1 cellular context compared by ENCODE assay signal in the genomic region with DNA sequence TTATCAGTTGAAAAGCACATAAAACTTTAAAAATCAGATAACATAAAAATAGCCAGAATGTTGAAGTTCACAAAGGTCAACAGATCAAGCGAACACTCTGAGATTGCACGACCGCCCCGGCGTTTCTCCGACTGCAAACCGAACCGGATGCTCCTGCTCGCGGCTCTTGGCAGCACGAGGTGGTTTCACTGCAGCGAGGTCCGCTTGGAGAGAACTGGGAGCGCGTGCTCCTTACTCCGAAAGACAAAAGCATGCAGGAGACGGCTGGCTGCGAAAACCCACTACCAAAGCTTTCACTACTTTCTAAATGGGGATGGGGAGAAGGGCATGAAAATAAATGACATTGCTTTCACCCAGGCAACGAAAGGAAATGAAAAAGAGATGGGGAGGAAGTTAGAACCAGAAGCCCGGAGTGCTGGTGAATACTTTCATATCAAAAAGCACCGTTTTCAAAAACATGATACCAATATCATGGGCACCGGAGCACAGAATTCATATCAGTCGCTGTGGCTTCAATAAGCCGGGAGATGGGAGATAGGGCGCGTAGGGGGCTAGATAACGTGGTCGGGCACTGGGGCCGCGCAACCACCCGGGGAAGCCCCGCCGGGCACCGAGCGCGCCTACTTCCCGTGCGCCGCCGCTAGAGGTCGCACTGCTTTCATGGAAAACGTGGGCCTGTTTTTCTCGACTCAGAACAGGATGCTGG.
TF ChIP-seq lines count a peak whose summit lies in the region.

No MANE protein-coding gene starts in this region.

TF ChIP-seq in WTC11, 78 proteins besides CTCF, POLR2A, EP300 and RAD21 (continued from another document):
- TF ChIP-seq, protein P1, sequence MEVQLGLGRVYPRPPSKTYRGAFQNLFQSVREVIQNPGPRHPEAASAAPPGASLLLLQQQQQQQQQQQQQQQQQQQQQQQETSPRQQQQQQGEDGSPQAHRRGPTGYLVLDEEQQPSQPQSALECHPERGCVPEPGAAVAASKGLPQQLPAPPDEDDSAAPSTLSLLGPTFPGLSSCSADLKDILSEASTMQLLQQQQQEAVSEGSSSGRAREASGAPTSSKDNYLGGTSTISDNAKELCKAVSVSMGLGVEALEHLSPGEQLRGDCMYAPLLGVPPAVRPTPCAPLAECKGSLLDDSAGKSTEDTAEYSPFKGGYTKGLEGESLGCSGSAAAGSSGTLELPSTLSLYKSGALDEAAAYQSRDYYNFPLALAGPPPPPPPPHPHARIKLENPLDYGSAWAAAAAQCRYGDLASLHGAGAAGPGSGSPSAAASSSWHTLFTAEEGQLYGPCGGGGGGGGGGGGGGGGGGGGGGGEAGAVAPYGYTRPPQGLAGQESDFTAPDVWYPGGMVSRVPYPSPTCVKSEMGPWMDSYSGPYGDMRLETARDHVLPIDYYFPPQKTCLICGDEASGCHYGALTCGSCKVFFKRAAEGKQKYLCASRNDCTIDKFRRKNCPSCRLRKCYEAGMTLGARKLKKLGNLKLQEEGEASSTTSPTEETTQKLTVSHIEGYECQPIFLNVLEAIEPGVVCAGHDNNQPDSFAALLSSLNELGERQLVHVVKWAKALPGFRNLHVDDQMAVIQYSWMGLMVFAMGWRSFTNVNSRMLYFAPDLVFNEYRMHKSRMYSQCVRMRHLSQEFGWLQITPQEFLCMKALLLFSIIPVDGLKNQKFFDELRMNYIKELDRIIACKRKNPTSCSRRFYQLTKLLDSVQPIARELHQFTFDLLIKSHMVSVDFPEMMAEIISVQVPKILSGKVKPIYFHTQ (CRISPR knock-in tag; IDR thresholded peaks at IDR 0.05) = no peak
- TF ChIP-seq, protein P2, sequence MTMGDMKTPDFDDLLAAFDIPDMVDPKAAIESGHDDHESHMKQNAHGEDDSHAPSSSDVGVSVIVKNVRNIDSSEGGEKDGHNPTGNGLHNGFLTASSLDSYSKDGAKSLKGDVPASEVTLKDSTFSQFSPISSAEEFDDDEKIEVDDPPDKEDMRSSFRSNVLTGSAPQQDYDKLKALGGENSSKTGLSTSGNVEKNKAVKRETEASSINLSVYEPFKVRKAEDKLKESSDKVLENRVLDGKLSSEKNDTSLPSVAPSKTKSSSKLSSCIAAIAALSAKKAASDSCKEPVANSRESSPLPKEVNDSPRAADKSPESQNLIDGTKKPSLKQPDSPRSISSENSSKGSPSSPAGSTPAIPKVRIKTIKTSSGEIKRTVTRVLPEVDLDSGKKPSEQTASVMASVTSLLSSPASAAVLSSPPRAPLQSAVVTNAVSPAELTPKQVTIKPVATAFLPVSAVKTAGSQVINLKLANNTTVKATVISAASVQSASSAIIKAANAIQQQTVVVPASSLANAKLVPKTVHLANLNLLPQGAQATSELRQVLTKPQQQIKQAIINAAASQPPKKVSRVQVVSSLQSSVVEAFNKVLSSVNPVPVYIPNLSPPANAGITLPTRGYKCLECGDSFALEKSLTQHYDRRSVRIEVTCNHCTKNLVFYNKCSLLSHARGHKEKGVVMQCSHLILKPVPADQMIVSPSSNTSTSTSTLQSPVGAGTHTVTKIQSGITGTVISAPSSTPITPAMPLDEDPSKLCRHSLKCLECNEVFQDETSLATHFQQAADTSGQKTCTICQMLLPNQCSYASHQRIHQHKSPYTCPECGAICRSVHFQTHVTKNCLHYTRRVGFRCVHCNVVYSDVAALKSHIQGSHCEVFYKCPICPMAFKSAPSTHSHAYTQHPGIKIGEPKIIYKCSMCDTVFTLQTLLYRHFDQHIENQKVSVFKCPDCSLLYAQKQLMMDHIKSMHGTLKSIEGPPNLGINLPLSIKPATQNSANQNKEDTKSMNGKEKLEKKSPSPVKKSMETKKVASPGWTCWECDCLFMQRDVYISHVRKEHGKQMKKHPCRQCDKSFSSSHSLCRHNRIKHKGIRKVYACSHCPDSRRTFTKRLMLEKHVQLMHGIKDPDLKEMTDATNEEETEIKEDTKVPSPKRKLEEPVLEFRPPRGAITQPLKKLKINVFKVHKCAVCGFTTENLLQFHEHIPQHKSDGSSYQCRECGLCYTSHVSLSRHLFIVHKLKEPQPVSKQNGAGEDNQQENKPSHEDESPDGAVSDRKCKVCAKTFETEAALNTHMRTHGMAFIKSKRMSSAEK (CRISPR knock-in tag; IDR thresholded peaks at IDR 0.05; ENCODE audit: borderline replicate concordance) = no peak
- no peak for TF ChIP-seq ZNF512 (CRISPR knock-in tag; IDR thresholded peaks at IDR 0.05; ENCODE audit: borderline replicate concordance)
- no peak for TF ChIP-seq NR3C1 (CRISPR knock-in tag; conservative IDR thresholded peaks at IDR 0.05; ENCODE audit: low read depth)
- peak; percentile 84 for TF ChIP-seq FOXP4 (CRISPR knock-in tag; IDR thresholded peaks at IDR 0.05)
- TF ChIP-seq ZNF317 (CRISPR knock-in tag; IDR thresholded peaks at IDR 0.05; ENCODE audit: borderline replicate concordance, low read depth) = no peak
- TF ChIP-seq ARID4B (CRISPR knock-in tag; IDR thresholded peaks at IDR 0.05; ENCODE audit: borderline replicate concordance) = peak; percentile 35; the same call in 1 of the 2 replicates
- TF ChIP-seq E2F4 (CRISPR knock-in tag; IDR thresholded peaks at IDR 0.05; ENCODE audit: borderline replicate concordance, low read depth) = no peak
- TF ChIP-seq ZNF219 (CRISPR knock-in tag; IDR thresholded peaks at IDR 0.05; ENCODE audit: borderline replicate concordance) = no peak
- TF ChIP-seq E2F5 (CRISPR knock-in tag; IDR thresholded peaks at IDR 0.05) = 0 out of 2 replicates have a peak, but pooled peaks have one; percentile 45
- TF ChIP-seq NR1H2 (CRISPR knock-in tag; IDR thresholded peaks at IDR 0.05) = no peak
- TF ChIP-seq ZMAT4 (CRISPR knock-in tag; IDR thresholded peaks at IDR 0.05) = no peak
- TF ChIP-seq ZNF396 (CRISPR knock-in tag; IDR thresholded peaks at IDR 0.05; ENCODE audit: borderline replicate concordance) = no peak
- TF ChIP-seq EMX1 (CRISPR knock-in tag; IDR thresholded peaks at IDR 0.05) = no peak
- TF ChIP-seq ATF1 (CRISPR knock-in tag; IDR thresholded peaks at IDR 0.05) = no peak
- TF ChIP-seq GRHL2 (CRISPR knock-in tag; IDR thresholded peaks at IDR 0.05; ENCODE audit: insufficient replicate concordance, severe bottlenecking) = no peak
- TF ChIP-seq USF1 (CRISPR knock-in tag; IDR thresholded peaks at IDR 0.05) = peak; percentile 42; the same call in 1 of the 2 replicates
- peak; percentile 96 for TF ChIP-seq MAX (CRISPR knock-in tag; IDR thresholded peaks at IDR 0.05)
- no peak for TF ChIP-seq SMAD4 (CRISPR knock-in tag; IDR thresholded peaks at IDR 0.05)
- TF ChIP-seq ATF3 (CRISPR knock-in tag; conservative IDR thresholded peaks at IDR 0.05) = no peak
- TF ChIP-seq, protein P3, sequence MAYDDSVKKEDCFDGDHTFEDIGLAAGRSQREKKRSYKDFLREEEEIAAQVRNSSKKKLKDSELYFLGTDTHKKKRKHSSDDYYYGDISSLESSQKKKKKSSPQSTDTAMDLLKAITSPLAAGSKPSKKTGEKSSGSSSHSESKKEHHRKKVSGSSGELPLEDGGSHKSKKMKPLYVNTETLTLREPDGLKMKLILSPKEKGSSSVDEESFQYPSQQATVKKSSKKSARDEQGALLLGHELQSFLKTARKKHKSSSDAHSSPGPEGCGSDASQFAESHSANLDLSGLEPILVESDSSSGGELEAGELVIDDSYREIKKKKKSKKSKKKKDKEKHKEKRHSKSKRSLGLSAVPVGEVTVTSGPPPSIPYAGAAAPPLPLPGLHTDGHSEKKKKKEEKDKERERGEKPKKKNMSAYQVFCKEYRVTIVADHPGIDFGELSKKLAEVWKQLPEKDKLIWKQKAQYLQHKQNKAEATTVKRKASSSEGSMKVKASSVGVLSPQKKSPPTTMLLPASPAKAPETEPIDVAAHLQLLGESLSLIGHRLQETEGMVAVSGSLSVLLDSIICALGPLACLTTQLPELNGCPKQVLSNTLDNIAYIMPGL (CRISPR knock-in tag; IDR thresholded peaks at IDR 0.05) = 0 out of 2 replicates have a peak, but pooled peaks have one; percentile 47
- TF ChIP-seq JAZF1 (CRISPR knock-in tag; IDR thresholded peaks at IDR 0.05) = no peak
- TF ChIP-seq ESRRA (CRISPR knock-in tag; IDR thresholded peaks at IDR 0.05; ENCODE audit: borderline replicate concordance) = no peak
TF ChIP-seq in WTC11: peak in this region for 21.
